ENCODE assay signal across 1 cellular context in genomic region chr9:122125158-122125890, GRCh38.
TF ChIP-seq lines count a peak whose summit lies in the region.

No MANE protein-coding gene starts in this region.

TF ChIP-seq in HepG2, 621 proteins besides CTCF, POLR2A, EP300 and RAD21 (continued from another document and continues in another):
- TF ChIP-seq ADNP (CRISPR knock-in tag; IDR thresholded peaks at IDR 0.05) (no peak), ZNF343 (CRISPR knock-in tag; IDR thresholded peaks at IDR 0.05) (0 out of 2 replicates have a peak, but pooled peaks have one; percentile 36), KDM5A (IDR thresholded peaks at IDR 0.05; ENCODE audit: borderline replicate concordance, low read length) (no peak), MNT (IDR thresholded peaks at IDR 0.05) (no peak), GATAD1 (CRISPR knock-in tag; IDR thresholded peaks at IDR 0.05) (no peak), ZMAT3 (CRISPR knock-in tag; conservative IDR thresholded peaks at IDR 0.05) (no peak), TRIM22 (IDR thresholded peaks at IDR 0.05) (no peak), RNF2 (conservative IDR thresholded peaks at IDR 0.05; ENCODE audit: low read depth) (no peak), ZFP37 (CRISPR knock-in tag; IDR thresholded peaks at IDR 0.05; ENCODE audit: borderline replicate concordance) (no peak), ZFX (CRISPR knock-in tag; IDR thresholded peaks at IDR 0.05; ENCODE audit: low read depth) (peak; percentile 3; the same call in 1 of the 2 replicates), ZFY (CRISPR knock-in tag; IDR thresholded peaks at IDR 0.05) (no peak), ZSCAN31 (CRISPR knock-in tag; IDR thresholded peaks at IDR 0.05; ENCODE audit: low read depth) (0 out of 2 replicates have a peak, but pooled peaks have one; percentile 31), SETDB1 (CRISPR knock-in tag; IDR thresholded peaks at IDR 0.05; ENCODE audit: borderline replicate concordance) (no peak), ZMYM3 (CRISPR knock-in tag; IDR thresholded peaks at IDR 0.05) (no peak), ZNF10 (CRISPR knock-in tag; IDR thresholded peaks at IDR 0.05; ENCODE audit: borderline replicate concordance, low read depth) (no peak), FOXJ3 (CRISPR knock-in tag; IDR thresholded peaks at IDR 0.05; ENCODE audit: borderline replicate concordance) (no peak), FOXO1 (CRISPR knock-in tag; IDR thresholded peaks at IDR 0.05) (no peak), ZNF660 (CRISPR knock-in tag; IDR thresholded peaks at IDR 0.05; ENCODE audit: borderline replicate concordance, low read depth) (no peak), ZNF572 (CRISPR knock-in tag; IDR thresholded peaks at IDR 0.05) (no peak), RERE (CRISPR knock-in tag; IDR thresholded peaks at IDR 0.05; ENCODE audit: low read depth) (no peak), RFXAP (CRISPR knock-in tag; IDR thresholded peaks at IDR 0.05; ENCODE audit: borderline replicate concordance) (no peak), ZNF547 (CRISPR knock-in tag; IDR thresholded peaks at IDR 0.05) (0 out of 2 replicates have a peak, but pooled peaks have one; percentile 79), ZSCAN21 (CRISPR knock-in tag; IDR thresholded peaks at IDR 0.05; ENCODE audit: borderline replicate concordance) (no peak; the same call in 1 of the 2 replicates), RARA (CRISPR knock-in tag; IDR thresholded peaks at IDR 0.05) (no peak), SMAD3 (CRISPR knock-in tag; IDR thresholded peaks at IDR 0.05) (no peak), ZNF816 (CRISPR knock-in tag; IDR thresholded peaks at IDR 0.05; ENCODE audit: borderline replicate concordance) (no peak), HNF4A (CRISPR knock-in tag; IDR thresholded peaks at IDR 0.05) (no peak), ZNF839 (CRISPR knock-in tag; IDR thresholded peaks at IDR 0.05; ENCODE audit: borderline replicate concordance) (no peak), ZNF607 (CRISPR knock-in tag; IDR thresholded peaks at IDR 0.05; ENCODE audit: borderline replicate concordance) (no peak), GPN1 (CRISPR knock-in tag; IDR thresholded peaks at IDR 0.05; ENCODE audit: borderline replicate concordance) (no peak), E2F1 (CRISPR knock-in tag; IDR thresholded peaks at IDR 0.05) (no peak), RORA (CRISPR knock-in tag; IDR thresholded peaks at IDR 0.05) (no peak), MBD4 (IDR thresholded peaks at IDR 0.05; ENCODE audit: borderline replicate concordance, low read length) (no peak), SKI (IDR thresholded peaks at IDR 0.05; ENCODE audit: partially characterized antibody) (no peak), BCL3 (CRISPR knock-in tag; IDR thresholded peaks at IDR 0.05) (no peak), BRCA1 (CRISPR knock-in tag; IDR thresholded peaks at IDR 0.05) (no peak), AKAP8 (CRISPR knock-in tag; IDR thresholded peaks at IDR 0.05) (no peak), ZNF138 (CRISPR knock-in tag; IDR thresholded peaks at IDR 0.05; ENCODE audit: low read depth) (no peak), ZNF121 (CRISPR knock-in tag; IDR thresholded peaks at IDR 0.05) (peak; percentile 42; the same call in 1 of the 2 replicates), NFE2 (CRISPR knock-in tag; IDR thresholded peaks at IDR 0.05) (no peak), ZNF549 (CRISPR knock-in tag; IDR thresholded peaks at IDR 0.05) (no peak), CCDC6 (CRISPR knock-in tag; IDR thresholded peaks at IDR 0.05) (no peak)
- TF ChIP-seq, protein P1, sequence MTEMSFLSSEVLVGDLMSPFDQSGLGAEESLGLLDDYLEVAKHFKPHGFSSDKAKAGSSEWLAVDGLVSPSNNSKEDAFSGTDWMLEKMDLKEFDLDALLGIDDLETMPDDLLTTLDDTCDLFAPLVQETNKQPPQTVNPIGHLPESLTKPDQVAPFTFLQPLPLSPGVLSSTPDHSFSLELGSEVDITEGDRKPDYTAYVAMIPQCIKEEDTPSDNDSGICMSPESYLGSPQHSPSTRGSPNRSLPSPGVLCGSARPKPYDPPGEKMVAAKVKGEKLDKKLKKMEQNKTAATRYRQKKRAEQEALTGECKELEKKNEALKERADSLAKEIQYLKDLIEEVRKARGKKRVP (CRISPR knock-in tag; IDR thresholded peaks at IDR 0.05): no peak
- TF ChIP-seq, protein P2, sequence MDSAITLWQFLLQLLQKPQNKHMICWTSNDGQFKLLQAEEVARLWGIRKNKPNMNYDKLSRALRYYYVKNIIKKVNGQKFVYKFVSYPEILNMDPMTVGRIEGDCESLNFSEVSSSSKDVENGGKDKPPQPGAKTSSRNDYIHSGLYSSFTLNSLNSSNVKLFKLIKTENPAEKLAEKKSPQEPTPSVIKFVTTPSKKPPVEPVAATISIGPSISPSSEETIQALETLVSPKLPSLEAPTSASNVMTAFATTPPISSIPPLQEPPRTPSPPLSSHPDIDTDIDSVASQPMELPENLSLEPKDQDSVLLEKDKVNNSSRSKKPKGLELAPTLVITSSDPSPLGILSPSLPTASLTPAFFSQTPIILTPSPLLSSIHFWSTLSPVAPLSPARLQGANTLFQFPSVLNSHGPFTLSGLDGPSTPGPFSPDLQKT (CRISPR knock-in tag; IDR thresholded peaks at IDR 0.05; ENCODE audit: borderline replicate concordance): no peak
- TF ChIP-seq, protein P3, sequence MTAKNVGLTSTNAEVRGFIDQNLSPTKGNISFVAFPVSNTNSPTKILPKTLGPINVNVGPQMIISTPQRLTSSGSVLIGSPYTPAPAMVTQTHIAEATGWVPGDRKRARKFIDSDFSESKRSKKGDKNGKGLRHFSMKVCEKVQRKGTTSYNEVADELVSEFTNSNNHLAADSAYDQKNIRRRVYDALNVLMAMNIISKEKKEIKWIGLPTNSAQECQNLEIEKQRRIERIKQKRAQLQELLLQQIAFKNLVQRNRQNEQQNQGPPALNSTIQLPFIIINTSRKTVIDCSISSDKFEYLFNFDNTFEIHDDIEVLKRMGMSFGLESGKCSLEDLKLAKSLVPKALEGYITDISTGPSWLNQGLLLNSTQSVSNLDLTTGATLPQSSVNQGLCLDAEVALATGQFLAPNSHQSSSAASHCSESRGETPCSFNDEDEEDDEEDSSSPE (CRISPR knock-in tag; IDR thresholded peaks at IDR 0.05): no peak
- TF ChIP-seq, protein P4, sequence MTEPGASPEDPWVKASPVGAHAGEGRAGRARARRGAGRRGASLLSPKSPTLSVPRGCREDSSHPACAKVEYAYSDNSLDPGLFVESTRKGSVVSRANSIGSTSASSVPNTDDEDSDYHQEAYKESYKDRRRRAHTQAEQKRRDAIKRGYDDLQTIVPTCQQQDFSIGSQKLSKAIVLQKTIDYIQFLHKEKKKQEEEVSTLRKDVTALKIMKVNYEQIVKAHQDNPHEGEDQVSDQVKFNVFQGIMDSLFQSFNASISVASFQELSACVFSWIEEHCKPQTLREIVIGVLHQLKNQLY (CRISPR knock-in tag; IDR thresholded peaks at IDR 0.05): no peak
- TF ChIP-seq, protein P5, sequence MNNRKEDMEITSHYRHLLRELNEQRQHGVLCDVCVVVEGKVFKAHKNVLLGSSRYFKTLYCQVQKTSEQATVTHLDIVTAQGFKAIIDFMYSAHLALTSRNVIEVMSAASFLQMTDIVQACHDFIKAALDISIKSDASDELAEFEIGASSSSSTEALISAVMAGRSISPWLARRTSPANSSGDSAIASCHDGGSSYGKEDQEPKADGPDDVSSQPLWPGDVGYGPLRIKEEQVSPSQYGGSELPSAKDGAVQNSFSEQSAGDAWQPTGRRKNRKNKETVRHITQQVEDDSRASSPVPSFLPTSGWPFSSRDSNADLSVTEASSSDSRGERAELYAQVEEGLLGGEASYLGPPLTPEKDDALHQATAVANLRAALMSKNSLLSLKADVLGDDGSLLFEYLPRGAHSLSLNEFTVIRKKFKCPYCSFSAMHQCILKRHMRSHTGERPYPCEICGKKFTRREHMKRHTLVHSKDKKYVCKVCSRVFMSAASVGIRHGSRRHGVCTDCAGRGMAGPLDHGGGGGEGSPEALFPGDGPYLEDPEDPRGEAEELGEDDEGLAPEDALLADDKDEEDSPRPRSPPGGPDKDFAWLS (CRISPR knock-in tag; IDR thresholded peaks at IDR 0.05; ENCODE audit: borderline replicate concordance): no peak
- TF ChIP-seq, protein P6, sequence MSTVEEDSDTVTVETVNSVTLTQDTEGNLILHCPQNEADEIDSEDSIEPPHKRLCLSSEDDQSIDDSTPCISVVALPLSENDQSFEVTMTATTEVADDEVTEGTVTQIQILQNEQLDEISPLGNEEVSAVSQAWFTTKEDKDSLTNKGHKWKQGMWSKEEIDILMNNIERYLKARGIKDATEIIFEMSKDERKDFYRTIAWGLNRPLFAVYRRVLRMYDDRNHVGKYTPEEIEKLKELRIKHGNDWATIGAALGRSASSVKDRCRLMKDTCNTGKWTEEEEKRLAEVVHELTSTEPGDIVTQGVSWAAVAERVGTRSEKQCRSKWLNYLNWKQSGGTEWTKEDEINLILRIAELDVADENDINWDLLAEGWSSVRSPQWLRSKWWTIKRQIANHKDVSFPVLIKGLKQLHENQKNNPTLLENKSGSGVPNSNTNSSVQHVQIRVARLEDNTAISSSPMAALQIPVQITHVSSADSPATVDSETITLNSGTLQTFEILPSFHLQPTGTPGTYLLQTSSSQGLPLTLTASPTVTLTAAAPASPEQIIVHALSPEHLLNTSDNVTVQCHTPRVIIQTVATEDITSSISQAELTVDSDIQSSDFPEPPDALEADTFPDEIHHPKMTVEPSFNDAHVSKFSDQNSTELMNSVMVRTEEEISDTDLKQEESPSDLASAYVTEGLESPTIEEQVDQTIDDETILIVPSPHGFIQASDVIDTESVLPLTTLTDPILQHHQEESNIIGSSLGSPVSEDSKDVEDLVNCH (CRISPR knock-in tag; IDR thresholded peaks at IDR 0.05): no peak
